In the genomic region with DNA sequence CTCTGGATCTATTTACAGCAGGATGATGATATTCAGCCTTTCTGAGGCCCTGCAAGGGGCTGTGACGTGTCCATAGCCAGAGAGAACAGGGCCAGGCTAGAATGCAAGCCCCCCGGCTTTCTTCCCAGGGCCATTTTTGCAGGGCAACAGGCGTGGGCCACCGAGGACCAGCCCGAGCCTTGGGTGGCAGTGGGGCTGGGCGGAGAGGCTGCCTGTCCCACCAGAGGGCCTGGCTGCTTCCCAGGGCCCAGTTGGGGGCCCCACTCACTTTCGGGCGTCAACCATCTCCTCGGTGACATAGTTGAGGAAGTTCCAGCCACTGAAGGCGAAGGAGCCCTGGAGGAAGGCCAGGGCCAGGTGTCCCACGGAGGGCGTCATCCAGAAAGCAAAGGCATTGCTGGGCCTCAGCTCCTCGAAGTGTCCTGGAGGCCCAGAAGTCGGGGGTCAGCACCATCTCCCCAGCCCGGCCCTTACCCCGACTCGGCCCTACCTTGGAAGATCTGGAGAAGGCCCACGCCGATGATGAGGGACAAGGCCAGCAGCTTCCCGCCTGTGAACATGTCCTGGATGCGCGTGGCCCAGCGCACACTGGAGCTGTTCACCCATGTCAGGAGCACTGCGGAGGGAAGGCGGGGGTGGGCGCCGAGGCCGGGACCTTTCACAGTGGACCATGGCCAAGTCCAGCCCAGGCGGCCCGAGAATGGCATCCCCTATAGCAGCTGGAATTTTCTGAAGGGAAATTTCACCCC, we compare ENCODE assay signal across 33 cellular contexts. TPM values are rescaled to one million over a fixed set of nuclear protein-coding genes. Genes with fewer than 3 reads are reported as not detected.
"Had no signal": no experiment of that assay in that cellular context is flagged by ENCODE, and none has a peak within 500 bp of the region (broad histone marks: within the 10 kb centered on the region; RNA-seq: fewer than 3 reads in every experiment).

No MANE protein-coding gene starts in this region.

- H3K4me3 ChIP-seq: body of pancreas, colonic mucosa, esophagus squamous epithelium, gastroesophageal sphincter had no signal

- DNase-seq: activated B cell treated with CpG ODN at 0.5 μM for 24 hours; activated CD4-positive, alpha-beta T cell treated with anti-CD3 and anti-CD28 coated beads for 48 hours; activated CD4-positive, alpha-beta T cell treated with anti-CD3 and anti-CD28 coated beads, Interleukin-2, amount 50 U/mL, for 1 hour; activated CD4-positive, alpha-beta T cell treated with anti-CD3 and anti-CD28 coated beads, Interleukin-2, amount 50 U/mL, for 48 hours; activated CD8-positive, alpha-beta memory T cell treated with anti-CD3 and anti-CD28 coated beads for 24 hours; activated CD8-positive, alpha-beta T cell treated with anti-CD3 and anti-CD28 coated beads for 36 hours; activated effector memory CD4-positive, alpha-beta T cell treated with Interleukin-2 at 50 U/mL for 16 hours; activated gamma-delta T cell treated with Interleukin-2 at 50 U/mL for 16 hours; activated naive CD4-positive, alpha-beta T cell treated with anti-CD3 and anti-CD28 coated beads, Interleukin-2, amount 50 U/mL, for 16 hours; activated naive CD4-positive, alpha-beta T cell treated with Interleukin-2 at 50 U/mL for 16 hours; activated T-cell treated with anti-CD3 and anti-CD28 coated beads, Interleukin-2, amount 50 U/mL, for 4 hours; aorta; central memory CD4-positive, alpha-beta T cell; cerebellar nuclear complex; colonic mucosa; effector CD8-positive, alpha-beta T cell; esophagus squamous epithelium; foreskin melanocyte; T-helper 1 cell; T-helper 17 cell; T1000; WERI-Rb-1 had no signal

- H3K4me1 ChIP-seq: colonic mucosa, esophagus squamous epithelium, gastroesophageal sphincter had no signal

- ATAC-seq: activated CD4-positive, CD25-positive, alpha-beta regulatory T cell treated with anti-CD3 and anti-CD28 coated beads, Interleukin-2, amount 50 U/mL, for 24 hours; activated CD8-positive, alpha-beta T cell treated with anti-CD3 and anti-CD28 coated beads for 36 hours; activated T-cell treated with anti-CD3 and anti-CD28 coated beads, Interleukin-2, amount 50 U/mL, for 4 hours; activated T-helper 17 cell treated with anti-CD3 and anti-CD28 coated beads, Interleukin-2, amount 50 U/mL, for 72 hours; body of pancreas; gastroesophageal sphincter; T-helper 17 cell had no signal

- H3K27me3 ChIP-seq: body of pancreas, colonic mucosa, esophagus squamous epithelium had no signal

- H3K27ac ChIP-seq: body of pancreas, colonic mucosa, epithelial cell of prostate, esophagus squamous epithelium, gastroesophageal sphincter, WERI-Rb-1 had no signal

- H3K36me3 ChIP-seq: colonic mucosa had no signal

- H3K9me3 ChIP-seq: body of pancreas, colonic mucosa, esophagus squamous epithelium, gastroesophageal sphincter had no signal

- FAIRE-seq: endometrium, endothelial cell of umbilical vein had no signal

RNA-seq across cellular contexts. Expression of a gene that starts 13.5 kb away (rescaled TPM):
- total RNA-seq: activated B cell treated with CpG ODN at 0.5 μM for 24 hours; activated CD8-positive, alpha-beta T cell treated with anti-CD3 and anti-CD28 coated beads for 36 hours; activated T-cell treated with anti-CD3 and anti-CD28 coated beads, Interleukin-2, amount 50 U/mL, for 4 hours; activated T-helper 17 cell treated with anti-CD3 and anti-CD28 coated beads, Interleukin-2, amount 50 U/mL, for 72 hours; colonic mucosa; dermis microvascular lymphatic vessel endothelial cell; endothelial cell of umbilical vein; esophagus squamous epithelium; fibroblast of lung; fibroblast of villous mesenchyme; gastroesophageal sphincter; glomerular endothelial cell; T-helper 17 cell had no signal
- polyA plus RNA-seq: aorta, endothelial cell of umbilical vein, fibroblast of lung had no signal

RNA-seq across cellular contexts. Expression of a gene that starts 18.1 kb away (rescaled TPM):
- total RNA-seq: activated B cell treated with CpG ODN at 0.5 μM for 24 hours; activated T-helper 17 cell treated with anti-CD3 and anti-CD28 coated beads, Interleukin-2, amount 50 U/mL, for 72 hours had no signal
